Comparison of ENCODE assay signal across 14 cellular contexts in the genomic region with DNA sequence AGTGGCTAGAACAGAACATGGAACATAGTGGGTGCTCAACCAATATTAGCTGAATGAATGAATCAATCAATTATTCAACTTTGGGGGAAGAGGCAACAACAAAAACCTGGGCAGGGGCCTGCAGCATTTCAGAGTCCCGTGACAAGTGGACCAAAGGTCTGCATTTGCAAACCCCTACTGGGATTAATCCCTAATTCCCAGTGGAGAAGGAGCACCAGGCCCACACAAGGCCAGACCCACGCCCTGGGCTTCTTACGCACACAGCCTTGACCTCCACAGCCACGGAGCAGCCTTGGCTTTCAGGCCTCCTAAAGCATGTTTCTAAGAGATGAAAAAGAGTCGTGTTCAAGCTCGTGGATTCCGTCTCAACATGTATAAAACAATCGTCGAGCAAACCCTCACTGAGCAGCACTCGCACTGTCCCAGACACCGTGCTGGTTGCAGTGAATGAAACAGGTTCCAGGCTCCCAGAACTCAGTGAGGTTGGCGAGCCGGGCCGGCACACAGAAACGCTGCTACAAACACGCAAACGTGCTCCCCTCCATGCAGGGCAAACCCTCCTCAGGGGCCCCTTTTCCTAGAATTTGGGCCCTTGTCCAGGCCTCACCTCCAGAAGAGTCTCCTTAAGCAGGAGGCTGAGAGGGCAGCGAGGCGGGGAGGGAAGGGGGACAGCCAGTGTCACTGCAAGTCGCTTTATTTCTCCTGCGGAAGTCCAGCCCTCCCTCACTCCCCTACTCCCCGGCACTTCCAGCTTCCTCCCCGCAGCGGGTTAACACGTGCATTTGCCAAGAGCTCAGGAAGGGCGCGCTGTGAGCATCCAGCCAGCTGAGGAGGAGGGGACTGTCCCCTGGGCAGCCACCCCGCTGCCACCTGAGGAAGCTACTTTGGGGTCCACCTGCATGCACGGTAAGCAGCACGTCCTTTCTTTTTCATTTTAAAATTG.
"Had no signal": no experiment of that assay in that cellular context is flagged by ENCODE, and none has a peak within 500 bp of the region (broad histone marks: within the 10 kb centered on the region; RNA-seq: fewer than 3 reads in every experiment).

No MANE protein-coding gene starts in this region.

- H3K27ac Mint-ChIP-seq: activated B cell treated with CpG ODN at 0.5 μM for 24 hours; activated CD4-positive, alpha-beta T cell treated with anti-CD3 and anti-CD28 coated beads, Interleukin-2, amount 10 ng/mL, durations not matched to agents 24 days and 14 days; activated naive CD4-positive, alpha-beta T cell treated with anti-CD3 and anti-CD28 coated beads for 36 hours; activated T-helper 17 cell treated with anti-CD3 and anti-CD28 coated beads, Interleukin-2, amount 50 U/mL, for 72 hours; stimulated activated effector memory CD8-positive, alpha-beta T cell treated with anti-CD3 and anti-CD28 coated beads, Interleukin-12 subunit alpha, Interleukin-12 subunit beta, amount 100 ng/mL, for 72 hours; T-helper 17 cell had no signal

- H3K4me1 Mint-ChIP-seq: activated CD4-positive, alpha-beta T cell treated with anti-CD3 and anti-CD28 coated beads, Interleukin-2, amount 10 ng/mL, durations not matched to agents 24 days and 14 days; activated T-helper 17 cell treated with anti-CD3 and anti-CD28 coated beads, Interleukin-2, amount 50 U/mL, for 72 hours; stimulated activated effector memory CD8-positive, alpha-beta T cell treated with anti-CD3 and anti-CD28 coated beads, Interleukin-12 subunit alpha, Interleukin-12 subunit beta, amount 100 ng/mL, for 72 hours; T-helper 17 cell had no signal

- H3K4me3 Mint-ChIP-seq: activated B cell treated with CpG ODN at 0.5 μM for 24 hours; activated CD4-positive, alpha-beta T cell treated with anti-CD3 and anti-CD28 coated beads, Interleukin-2, amount 10 ng/mL, durations not matched to agents 24 days and 14 days; activated naive CD4-positive, alpha-beta T cell treated with anti-CD3 and anti-CD28 coated beads for 36 hours; activated T-helper 17 cell treated with anti-CD3 and anti-CD28 coated beads, Interleukin-2, amount 50 U/mL, for 72 hours; stimulated activated effector memory CD8-positive, alpha-beta T cell treated with anti-CD3 and anti-CD28 coated beads, Interleukin-12 subunit alpha, Interleukin-12 subunit beta, amount 100 ng/mL, for 72 hours; T-helper 17 cell had no signal

- H2AFZ ChIP-seq: hepatocyte had no signal

- DNase-seq: activated B cell treated with CpG ODN at 0.5 μM for 24 hours; activated CD4-positive, alpha-beta T cell treated with anti-CD3 and anti-CD28 coated beads, Interleukin-2, amount 10 ng/mL, durations not matched to agents 24 days and 14 days; activated naive CD4-positive, alpha-beta T cell treated with anti-CD3 and anti-CD28 coated beads for 36 hours; activated T-cell treated with anti-CD3 and anti-CD28 coated beads for 4 hours; effector CD8-positive, alpha-beta T cell; left ventricle myocardium inferior; small intestine; T-helper 17 cell; thyroid gland had no signal

- H3K27ac ChIP-seq: gastroesophageal sphincter, hepatocyte, left ventricle myocardium inferior, thyroid gland had no signal

- H3K27me3 ChIP-seq: cardiac muscle cell, gastroesophageal sphincter, hepatocyte, thyroid gland had no signal

- H3K36me3 Mint-ChIP-seq: stimulated activated effector memory CD8-positive, alpha-beta T cell treated with anti-CD3 and anti-CD28 coated beads, Interleukin-12 subunit alpha, Interleukin-12 subunit beta, amount 100 ng/mL, for 72 hours had no signal

- H3K27me3 Mint-ChIP-seq: activated CD4-positive, alpha-beta T cell treated with anti-CD3 and anti-CD28 coated beads, Interleukin-2, amount 10 ng/mL, durations not matched to agents 24 days and 14 days; activated T-helper 17 cell treated with anti-CD3 and anti-CD28 coated beads, Interleukin-2, amount 50 U/mL, for 72 hours had no signal

- H3K4me3 ChIP-seq: cardiac muscle cell, gastroesophageal sphincter, hepatocyte, left ventricle myocardium inferior, thyroid gland had no signal

- H3K9me3 Mint-ChIP-seq: activated B cell treated with CpG ODN at 0.5 μM for 24 hours; activated CD4-positive, alpha-beta T cell treated with anti-CD3 and anti-CD28 coated beads, Interleukin-2, amount 10 ng/mL, durations not matched to agents 24 days and 14 days; activated naive CD4-positive, alpha-beta T cell treated with anti-CD3 and anti-CD28 coated beads for 36 hours; activated T-helper 17 cell treated with anti-CD3 and anti-CD28 coated beads, Interleukin-2, amount 50 U/mL, for 72 hours had no signal

- H3K4me2 ChIP-seq: hepatocyte had no signal

- H3K4me1 ChIP-seq: gastroesophageal sphincter, left ventricle myocardium inferior, thyroid gland had no signal

- H3K9me3 ChIP-seq: gastroesophageal sphincter, left ventricle myocardium inferior, thyroid gland had no signal

- H3K36me3 ChIP-seq: gastroesophageal sphincter, left ventricle myocardium inferior, thyroid gland had no signal

- H3K79me2 ChIP-seq: hepatocyte had no signal
